Comparison of ENCODE assay signal across 8 cellular contexts in the genomic region with DNA sequence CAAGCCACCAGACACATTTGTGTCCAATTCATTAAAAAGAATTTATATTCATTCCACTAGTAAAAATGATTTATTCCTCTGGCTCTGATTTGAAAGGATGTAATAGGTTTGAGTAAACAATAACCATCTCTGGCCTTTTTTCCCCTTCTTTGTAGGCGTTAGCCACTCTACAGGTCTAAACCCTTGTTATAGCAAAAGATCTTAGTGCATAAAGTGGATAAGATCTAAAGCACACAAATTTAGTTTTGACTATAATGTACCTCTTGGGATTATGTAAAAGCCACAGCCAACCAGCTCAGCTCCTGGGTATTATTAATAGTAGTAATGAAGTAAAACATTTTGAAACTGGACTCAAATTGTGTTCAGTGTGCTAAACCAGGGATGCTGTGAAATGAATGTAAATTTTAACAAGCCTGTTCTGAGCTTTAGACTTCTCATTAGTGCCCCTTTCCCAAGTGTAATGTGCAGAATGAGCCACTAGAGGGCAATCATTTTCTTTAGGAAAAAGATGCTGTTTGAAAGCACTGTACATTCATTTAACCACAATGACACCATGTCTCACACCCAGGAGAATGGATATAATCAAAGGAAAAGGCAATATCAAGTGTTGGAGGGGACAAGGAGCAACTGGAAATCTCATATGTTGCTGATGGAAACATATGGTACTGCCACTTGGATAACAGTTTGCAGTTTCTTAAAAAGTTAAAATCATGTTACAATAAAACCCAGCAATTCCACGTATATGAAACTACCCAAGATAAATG.
A peak's percentile ranks its signal among the peaks of the same experiment; 100 is the strongest.
DNase-seq lines count a peak whose midpoint lies in the region; ATAC-seq and TF ChIP-seq lines count a peak whose summit lies in the region.

No MANE protein-coding gene starts in this region.

- H4K20me1 ChIP-seq in DOHH2 (ENCODE audit: control insufficient read depth, insufficient read depth, low read depth, low read length) = no peaks in the 10 kb centered on the region
- H4K20me1 ChIP-seq in PC-3 (ENCODE audit: low read length) = no peaks in the 10 kb centered on the region

- no peaks in the 10 kb centered on the region for H3K9me3 ChIP-seq in DOHH2 (ENCODE audit: control insufficient read depth, insufficient read depth, low read length)
- H3K9me3 ChIP-seq in PC-3 (ENCODE audit: low read length) = no peaks in the 10 kb centered on the region
- H3K9me3 ChIP-seq in adrenal gland (replicated peaks in 1 of 3) = no peaks in the 10 kb centered on the region
- H3K9me3 ChIP-seq in left ventricle myocardium inferior (replicated peaks) = no peaks in the 10 kb centered on the region

- H3K9me2 ChIP-seq in DOHH2 (replicated peaks; ENCODE audit: control insufficient read depth, low read length) (no peaks in the 10 kb centered on the region), PC-3 (replicated peaks; ENCODE audit: low read length) (no peaks in the 10 kb centered on the region)

- H3K4me2 ChIP-seq in DOHH2 (ENCODE audit: low read length) = no peak overlapping the region
- H3K4me2 ChIP-seq in PC-3 (ENCODE audit: low read length) = no peak overlapping the region

- H3K4me1 ChIP-seq in DOHH2 (ENCODE audit: control insufficient read depth, low read length) = no peaks in the 10 kb centered on the region
- no peaks in the 10 kb centered on the region; the same call in 1 of the 2 replicates for H3K4me1 ChIP-seq in PC-3 (ENCODE audit: insufficient read depth, low read length)
- H3K4me1 ChIP-seq in adrenal gland (replicated peaks in 1 of 2) = no peaks in the 10 kb centered on the region
- H3K4me1 ChIP-seq in left ventricle myocardium inferior = no peaks in the 10 kb centered on the region

- no peaks in the 10 kb centered on the region for H3K9me3 Mint-ChIP-seq in stimulated activated memory B cell treated with anti-CD40 and anti-IgM and Interleukin-4, amounts not matched to agents 10 μg/mL and 1 μg/mL and 100 μg/mL, for 72 hours

- H3K79me2 ChIP-seq in DOHH2 (ENCODE audit: control insufficient read depth, low read length) (no peaks in the 10 kb centered on the region), PC-3 (ENCODE audit: low read length) (no peaks in the 10 kb centered on the region)

- H3K4me3 Mint-ChIP-seq in stimulated activated memory B cell treated with anti-CD40 and anti-IgM and Interleukin-4, amounts not matched to agents 10 μg/mL and 1 μg/mL and 100 μg/mL, for 72 hours = no peak overlapping the region

- intact Hi-C loops in PC-3 (cut with micrococcal nuclease) (loop anchor here (1.0 to 10.0 kb wide), 4 partner anchors 72 to 314 kb away; a partner anchor contains a TSS), adrenal gland (cut with DNase I) (loop anchor here in 1 of 2 donors (5.0 kb wide), 1 partner anchor 82 kb away; no protein-coding TSS in a partner anchor), left ventricle myocardium inferior (cut with micrococcal nuclease) (loop anchor here (5.0 kb wide), 1 partner anchor 87 kb away; no protein-coding TSS in a partner anchor)

- TF ChIP-seq POLR2A in adrenal gland (IDR thresholded peaks at IDR 0.05) = no peak

- POLR2A ChIA-PET in PC-3 (lab: Charles Lee; ENCODE audit: unreplicated experiment) = interaction anchor here (0.5 to 0.6 kb wide), 3 partner anchors 20 to 789 kb away, joined by 3 to 4 read pairs (median 3); no protein-coding TSS in a partner anchor

- H3K4me3 ChIP-seq in DOHH2 (ENCODE audit: low read length) (no peak overlapping the region), PC-3 (ENCODE audit: low read length) (no peak overlapping the region), adrenal gland (no peak overlapping the region), left ventricle myocardium inferior (no peak overlapping the region)

- no peaks in the 10 kb centered on the region for H3K27me3 ChIP-seq in DOHH2 (ENCODE audit: control insufficient read depth, low read length)
- no peaks in the 10 kb centered on the region for H3K27me3 ChIP-seq in PC-3 (ENCODE audit: low read length)
- H3K27me3 ChIP-seq in adrenal gland = no peaks in the 10 kb centered on the region
- no peaks in the 10 kb centered on the region for H3K27me3 ChIP-seq in left ventricle myocardium inferior (ENCODE audit: low read depth)

- CTCF ChIA-PET in PC-3 (lab: Charles Lee) = interaction anchor here (0.5 to 1.1 kb wide), 4 partner anchors 84 to 313 kb away, joined by 4 to 6 read pairs (median 4); no protein-coding TSS in a partner anchor

- DNase-seq in KG1 (lab: John Stamatoyannopoulos, UW) = peak; percentile 44
- DNase-seq in PC-3 = peak; percentile 88
- DNase-seq in adrenal gland = peak; percentile 33 to 77 (median 67)
- no peak for DNase-seq in left ventricle myocardium inferior
- DNase-seq in renal cortical epithelial cell (ENCODE audit: low read depth) = peak; percentile 80

- no peaks in the 10 kb centered on the region for H3K27me3 Mint-ChIP-seq in stimulated activated memory B cell treated with anti-CD40 and anti-IgM and Interleukin-4, amounts not matched to agents 10 μg/mL and 1 μg/mL and 100 μg/mL, for 72 hours

- ATAC-seq in GM21367 (IDR thresholded peaks at IDR 0.05; ENCODE audit: unreplicated experiment) (peak; percentile 64), PC-3 (peak; percentile 60)
- no peak for ATAC-seq in stimulated activated memory B cell treated with anti-CD40 and anti-IgM and Interleukin-4, amounts not matched to agents 10 μg/mL and 1 μg/mL and 100 μg/mL, for 72 hours

- H3F3A ChIP-seq in DOHH2 (ENCODE audit: control insufficient read depth, insufficient read depth) (no peaks in the 10 kb centered on the region), PC-3 (ENCODE audit: low read length, unreplicated experiment) (no peaks in the 10 kb centered on the region)

- H3K27ac ChIP-seq in DOHH2 (ENCODE audit: low read depth, low read length) (no peak overlapping the region), PC-3 (ENCODE audit: low read length) (no peak overlapping the region), adrenal gland (no peak overlapping the region), left ventricle myocardium inferior (replicated peaks) (no peak overlapping the region)

- no peak overlapping the region for H3K27ac Mint-ChIP-seq in stimulated activated memory B cell treated with anti-CD40 and anti-IgM and Interleukin-4, amounts not matched to agents 10 μg/mL and 1 μg/mL and 100 μg/mL, for 72 hours

- no peak overlapping the region for H3K9ac ChIP-seq in PC-3 (ENCODE audit: low read length)

- H3K36me3 ChIP-seq in DOHH2 (ENCODE audit: control insufficient read depth, low read length) = no peaks in the 10 kb centered on the region
- H3K36me3 ChIP-seq in PC-3 (ENCODE audit: low read depth, low read length) = no peaks in the 10 kb centered on the region
- no peaks in the 10 kb centered on the region for H3K36me3 ChIP-seq in adrenal gland (replicated peaks in 1 of 2)
- H3K36me3 ChIP-seq in left ventricle myocardium inferior = peaks cover 8% of the 10 kb centered on the region

- peak; percentile 88 for TF ChIP-seq CTCF in DOHH2 (IDR thresholded peaks at IDR 0.05; ENCODE audit: low read depth, low read length, poor library complexity, severe bottlenecking)
- TF ChIP-seq CTCF in PC-3 (conservative IDR thresholded peaks at IDR 0.05; ENCODE audit: low read depth, low read length) = peak; percentile 88
- peak; percentile 86 to 95 (median 91) for TF ChIP-seq CTCF in adrenal gland (IDR thresholded peaks at IDR 0.05)
- peak; percentile 92 for TF ChIP-seq CTCF in left ventricle myocardium inferior (IDR thresholded peaks at IDR 0.05; ENCODE audit: borderline replicate concordance)

- no peak overlapping the region for H2AFZ ChIP-seq in PC-3 (ENCODE audit: low read length)

- no TSS peak for BruUV-seq in PC-3 (replicated peaks; lab: Mats Ljungman, UMichigan)

- 35 to 44% (median 41%) methylated on average over 2 of the region's 2 CpGs for WGBS in adrenal gland, 4 donors

- H3K4me1 Mint-ChIP-seq in stimulated activated memory B cell treated with anti-CD40 and anti-IgM and Interleukin-4, amounts not matched to agents 10 μg/mL and 1 μg/mL and 100 μg/mL, for 72 hours = no peaks in the 10 kb centered on the region

- H3K36me3 Mint-ChIP-seq in stimulated activated memory B cell treated with anti-CD40 and anti-IgM and Interleukin-4, amounts not matched to agents 10 μg/mL and 1 μg/mL and 100 μg/mL, for 72 hours = no peaks in the 10 kb centered on the region
